11 cellular contexts compared by ENCODE assay signal in genomic region chr5:169838688-169839087, GRCh38.
DNase-seq lines count a peak whose midpoint lies in the region; ATAC-seq lines count a peak whose summit lies in the region.
"Had no signal": no experiment of that assay in that cellular context is flagged by ENCODE, and none has a peak within 500 bp of the region (broad histone marks: within the 10 kb centered on the region; RNA-seq: fewer than 3 reads in every experiment).

No MANE protein-coding gene starts in this region.

- H3K4me3 Mint-ChIP-seq in activated T-cell treated with anti-CD3 and anti-CD28 coated beads, Interleukin-2, amount 50 U/mL, for 24 hours, result no peak overlapping the region
- H3K4me3 Mint-ChIP-seq: HFFc6 had no signal

- ATAC-seq in GM21619 (IDR thresholded peaks at IDR 0.05; ENCODE audit: unreplicated experiment), result peak; percentile 90
- peak; percentile 86 for ATAC-seq in HG03135 (IDR thresholded peaks at IDR 0.05; ENCODE audit: unreplicated experiment)
- no peak for ATAC-seq in left colon

- intact Hi-C loops in left colon (cut with DNase I, micrococcal nuclease), result no loop called here

- H3K79me2 ChIP-seq in mesendoderm (ENCODE audit: control insufficient read depth, insufficient read depth, low read length), result no peaks in the 10 kb centered on the region

- H3K56ac ChIP-seq in mesendoderm (ENCODE audit: low read length), result no peak overlapping the region

- H3K79me1 ChIP-seq in mesendoderm (ENCODE audit: low read length), result no peaks in the 10 kb centered on the region

- no peak overlapping the region for H2AK5ac ChIP-seq in mesendoderm (ENCODE audit: low read length)

- H3K27me3 ChIP-seq in mesendoderm (ENCODE audit: insufficient read depth, low read length, poor library complexity), result no peaks in the 10 kb centered on the region
- H3K27me3 ChIP-seq: tibial nerve had no signal

- no peak overlapping the region for H3K18ac ChIP-seq in mesendoderm (ENCODE audit: low read length)

- no peaks in the 10 kb centered on the region for H3K9me3 Mint-ChIP-seq in activated T-cell treated with anti-CD3 and anti-CD28 coated beads, Interleukin-2, amount 50 U/mL, for 24 hours
- H3K9me3 Mint-ChIP-seq: HFFc6 had no signal

- H3K4me1 ChIP-seq in mesendoderm (ENCODE audit: control insufficient read depth, low read depth, low read length), result no peaks in the 10 kb centered on the region

- H4K5ac ChIP-seq in mesendoderm (ENCODE audit: low read length), result peak overlapping the region; percentile 13

- H3K27me3 Mint-ChIP-seq in activated T-cell treated with anti-CD3 and anti-CD28 coated beads, Interleukin-2, amount 50 U/mL, for 24 hours, result no peaks in the 10 kb centered on the region

- no CpG with 5 or more reads among the region's 3 CpGs for WGBS in mesendoderm (ENCODE audit: extremely low coverage, insufficient coverage, low lambda C conversion rate)

- no peak overlapping the region for H2BK120ac ChIP-seq in mesendoderm (ENCODE audit: low read depth, low read length)

- no peak for DNase-seq in activated T-cell treated with anti-CD3 and anti-CD28 coated beads, Interleukin-2, amount 50 U/mL, for 24 hours
- DNase-seq in activated T-cell treated with anti-CD3 and anti-CD28 coated beads for 4 hours (no peak), mesendoderm (no peak), left colon (no peak), NCI-H1436 (lab: John Stamatoyannopoulos, UW) (no peak), NCI-H187 (lab: John Stamatoyannopoulos, UW) (no peak)
- DNase-seq: HFFc6, occipital lobe had no signal

- no peak overlapping the region for H3K4me3 ChIP-seq in mesendoderm (ENCODE audit: low read length)
- H3K4me3 ChIP-seq: tibial nerve had no signal

- no peak overlapping the region for H3K23ac ChIP-seq in mesendoderm (ENCODE audit: low read length)

- H3K4ac ChIP-seq in mesendoderm (ENCODE audit: low read depth, low read length), result no peak overlapping the region

- H3K36me3 ChIP-seq in mesendoderm (ENCODE audit: control insufficient read depth, insufficient read depth, low read length), result no peaks in the 10 kb centered on the region
- H3K36me3 ChIP-seq: tibial nerve had no signal

- no peak overlapping the region for H4K8ac ChIP-seq in mesendoderm (ENCODE audit: low read depth, low read length)

- H3K27ac Mint-ChIP-seq in activated T-cell treated with anti-CD3 and anti-CD28 coated beads, Interleukin-2, amount 50 U/mL, for 24 hours, result peak overlapping the region; percentile 16
- H3K27ac Mint-ChIP-seq: HFFc6 had no signal

- H3K4me2 ChIP-seq in mesendoderm (ENCODE audit: low read length), result no peak overlapping the region

- H3K4me1 Mint-ChIP-seq in activated T-cell treated with anti-CD3 and anti-CD28 coated beads, Interleukin-2, amount 50 U/mL, for 24 hours (ENCODE audit: low read depth), result peaks cover 18% of the 10 kb centered on the region

- H2BK15ac ChIP-seq in mesendoderm (replicated peaks; ENCODE audit: low read depth), result no peak overlapping the region

- H3K36me3 Mint-ChIP-seq in activated T-cell treated with anti-CD3 and anti-CD28 coated beads, Interleukin-2, amount 50 U/mL, for 24 hours (ENCODE audit: low read depth), result peaks cover 82% of the 10 kb centered on the region

- H3K9ac ChIP-seq in mesendoderm (ENCODE audit: low read length), result no peak overlapping the region

- no peak overlapping the region for H3K27ac ChIP-seq in mesendoderm (ENCODE audit: low read depth, low read length)
- H3K27ac ChIP-seq: tibial nerve had no signal

- no peak overlapping the region for H2BK5ac ChIP-seq in mesendoderm (ENCODE audit: low read length)
